ENCODE assay signal across 11 cellular contexts in genomic region chr5:135535820-135536801, GRCh38.
DNase-seq lines count a peak whose midpoint lies in the region.
"Had no signal": no experiment of that assay in that cellular context is flagged by ENCODE, and none has a peak within 500 bp of the region (broad histone marks: within the 10 kb centered on the region; RNA-seq: fewer than 3 reads in every experiment).

Gene NEUROG1 (minus strand): TSS chr5:135535964. CDS start chr5:135535690, 274 bp downstream.

- H3K36me3 ChIP-seq in iPS-15b (ENCODE audit: control insufficient read depth, insufficient read depth, low read length): no peaks in the 10 kb centered on the region
- no peaks in the 10 kb centered on the region for H3K36me3 ChIP-seq in subcutaneous abdominal adipose tissue (ENCODE audit: control insufficient read depth in 5 of 5, insufficient read depth in 5 of 5, low read length in 5 of 5)

- H3K9ac ChIP-seq in iPS-15b (ENCODE audit: low read depth, low read length) (no peak within 1 kb of the TSS), subcutaneous abdominal adipose tissue (ENCODE audit: low read length in 5 of 5) (no peak within 1 kb of the TSS)
- H3K9ac ChIP-seq: KMS-11 had no signal

- peaks cover 98% of the 10 kb centered on the region for H3K27me3 ChIP-seq in iPS-15b (ENCODE audit: control insufficient read depth, insufficient read depth, low read length)
- H3K27me3 ChIP-seq in subcutaneous abdominal adipose tissue (ENCODE audit: control insufficient read depth in 5 of 5, insufficient read depth in 4 of 5, low read length in 5 of 5): peaks cover 48 to 87% (median 70%) of the 10 kb centered on the region in 5 donors

- H3K4me1 ChIP-seq in iPS-15b (ENCODE audit: control insufficient read depth, insufficient read depth, low read length) (peaks cover 2% of the 10 kb centered on the region), subcutaneous abdominal adipose tissue (ENCODE audit: control insufficient read depth in 5 of 5, insufficient read depth in 5 of 5, low read length in 5 of 5) (peaks cover 0 to 21% (median 18%) of the 10 kb centered on the region in 5 donors)

- peak within 1 kb of the TSS; percentile 43 for H3K4me3 ChIP-seq in iPS-15b (ENCODE audit: low read depth, low read length)
- H3K4me3 ChIP-seq in subcutaneous abdominal adipose tissue (ENCODE audit: low read depth in 1 of 5, low read length in 5 of 5): peak within 1 kb of the TSS in 4 of 5 donors; percentile 6 to 39 (median 28)

- peak; percentile 54 for DNase-seq in activated CD8-positive, alpha-beta memory T cell treated with anti-CD3 and anti-CD28 coated beads for 24 hours
- DNase-seq in activated CD8-positive, alpha-beta memory T cell treated with anti-CD3 and anti-CD28 coated beads, Interleukin-2, amount 50 U/mL, for 48 hours: no peak
- DNase-seq in NCI-H82 (lab: John Stamatoyannopoulos, UW): peak; percentile 97
- DNase-seq in cerebellar nuclear complex (lab: John Stamatoyannopoulos, UW): no peak
- no peak for DNase-seq in foreskin melanocyte
- DNase-seq in stimulated activated CD4-positive, alpha-beta T cell treated with anti-CD3 and anti-CD28 coated beads, Interleukin-12 subunit alpha, Interleukin-12 subunit beta, amount 100 ng/mL, for 4 hours: no peak
- DNase-seq: activated gamma-delta T cell; CD4-positive, alpha-beta T cell had no signal

- H3K9me3 ChIP-seq in iPS-15b (ENCODE audit: control insufficient read depth, insufficient read depth, low read length) (no peaks in the 10 kb centered on the region), subcutaneous abdominal adipose tissue (ENCODE audit: control insufficient read depth in 5 of 5, low read length in 5 of 5) (peaks cover 0 to 13% (median 0%) of the 10 kb centered on the region in 5 donors)

- H3K27ac ChIP-seq in subcutaneous abdominal adipose tissue (ENCODE audit: low read depth, low read length): no peak within 1 kb of the TSS
- H3K27ac ChIP-seq: KMS-11 had no signal

Comparison
In these comparisons a context has a peak if more than half of its experiments do, and no peak if none do; other contexts are left out.
1. DNase-seq: peak in activated CD8-positive, alpha-beta memory T cell treated with anti-CD3 and anti-CD28 coated beads for 24 hours (single experiment) and NCI-H82 (single experiment); none in activated CD8-positive, alpha-beta memory T cell treated with anti-CD3 and anti-CD28 coated beads, Interleukin-2, amount 50 U/mL, for 48 hours (single experiment), cerebellar nuclear complex (0 of 2), foreskin melanocyte (single experiment) and stimulated activated CD4-positive, alpha-beta T cell treated with anti-CD3 and anti-CD28 coated beads, Interleukin-12 subunit alpha, Interleukin-12 subunit beta, amount 100 ng/mL, for 4 hours (single experiment).